ENCODE assay signal across 8 cellular contexts in the genomic region with DNA sequence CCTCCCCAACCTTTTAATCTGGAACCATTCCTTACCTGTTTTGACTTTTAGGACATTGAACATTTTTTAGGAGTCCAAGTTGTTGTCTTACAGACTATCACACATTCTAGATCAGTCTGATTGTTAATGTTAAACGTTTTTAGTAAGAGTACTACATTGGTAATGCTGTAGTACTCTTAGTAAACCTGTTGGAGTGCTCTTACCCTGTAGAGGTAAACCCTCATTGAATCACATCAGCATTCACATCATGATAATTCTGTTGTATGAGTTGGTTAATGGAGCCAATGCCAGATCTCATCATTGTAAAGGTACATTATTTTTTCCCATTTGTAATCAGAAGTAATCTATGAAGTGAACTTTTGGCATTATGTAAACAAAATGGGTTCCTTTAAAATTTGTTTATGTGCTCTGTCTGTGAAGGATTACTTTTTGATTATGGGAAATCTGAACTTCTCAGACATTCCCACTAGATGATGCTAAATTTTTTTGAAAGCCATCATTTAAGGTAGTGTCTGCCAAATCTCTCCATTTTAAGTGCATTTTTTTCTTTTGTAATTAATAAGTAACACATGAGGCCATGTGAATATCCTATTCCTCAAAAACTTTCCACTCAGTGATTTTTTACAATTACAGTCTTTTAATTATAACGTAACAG.
DNase-seq lines count a peak whose midpoint lies in the region; ATAC-seq and TF ChIP-seq lines count a peak whose summit lies in the region.

No MANE protein-coding gene starts in this region.

- no peak overlapping the region for H3K4me3 Mint-ChIP-seq in stimulated activated memory B cell treated with anti-CD40 and anti-IgM and Interleukin-4, amounts not matched to agents 10 μg/mL and 1 μg/mL and 100 μg/mL, for 72 hours
- no peak overlapping the region for H3K4me3 Mint-ChIP-seq in T-helper 2 cell treated with Interferon-gamma antibody and Interleukin-4, amounts not matched to agents 5 μg/mL and 100 μg/mL, for 36 hours

- no peaks in the 10 kb centered on the region for H4K20me1 ChIP-seq in DND-41 (ENCODE audit: insufficient read depth, low read length)

- H3K9ac ChIP-seq in DND-41 (ENCODE audit: low read depth, low read length): no peak overlapping the region

- no peaks in the 10 kb centered on the region for H3K4me1 Mint-ChIP-seq in stimulated activated memory B cell treated with anti-CD40 and anti-IgM and Interleukin-4, amounts not matched to agents 10 μg/mL and 1 μg/mL and 100 μg/mL, for 72 hours
- peaks cover 13% of the 10 kb centered on the region for H3K4me1 Mint-ChIP-seq in T-helper 2 cell treated with Interferon-gamma antibody and Interleukin-4, amounts not matched to agents 5 μg/mL and 100 μg/mL, for 36 hours (ENCODE audit: low read depth)

- H3K36me3 ChIP-seq in DND-41 (ENCODE audit: insufficient read depth, low read length): peaks cover 27% of the 10 kb centered on the region; the same call in 1 of the 2 replicates

- no peaks in the 10 kb centered on the region for H3K79me2 ChIP-seq in DND-41 (ENCODE audit: insufficient read depth, low read length)

- no peak overlapping the region for H3K27ac ChIP-seq in DND-41 (ENCODE audit: low read length)

- H3K4me3 ChIP-seq in DND-41 (ENCODE audit: low read depth in 1 of 2, low read length in 2 of 2) (no peak overlapping the region), fibroblast of mammary gland (ENCODE audit: control insufficient read depth, low read depth, low read length) (no peak overlapping the region)

- no peak overlapping the region for H2AFZ ChIP-seq in DND-41 (ENCODE audit: low read depth, low read length)

- H3K9me3 ChIP-seq in DND-41 (ENCODE audit: insufficient read depth, low read length, severe bottlenecking): no peaks in the 10 kb centered on the region

- DNase-seq in DND-41: no peak
- DNase-seq in RPMI8226: peak; percentile 50
- peak; percentile 68 for DNase-seq in fibroblast of mammary gland (ENCODE audit: low read depth)
- DNase-seq in T-helper 2 cell treated with Interferon-gamma antibody and Interleukin-4, amounts not matched to agents 5 μg/mL and 100 μg/mL, for 36 hours (ENCODE audit: low spot score): no peak
- DNase-seq in T1000 (lab: John Stamatoyannopoulos, UW): no peak

- H3K4me2 ChIP-seq in DND-41 (ENCODE audit: insufficient read depth, low read length): no peak overlapping the region

- no peaks in the 10 kb centered on the region for H3K27me3 ChIP-seq in DND-41 (ENCODE audit: insufficient read depth, low read length, poor library complexity)

- ATAC-seq in DND-41 (ENCODE audit: insufficient read depth, low read depth) (peak; percentile 78), GM19452 (IDR thresholded peaks at IDR 0.05; ENCODE audit: unreplicated experiment) (peak; percentile 83), HG03469 (IDR thresholded peaks at IDR 0.05; ENCODE audit: unreplicated experiment) (peak; percentile 78)
- peak; percentile 68 for ATAC-seq in stimulated activated memory B cell treated with anti-CD40 and anti-IgM and Interleukin-4, amounts not matched to agents 10 μg/mL and 1 μg/mL and 100 μg/mL, for 72 hours

- H3K27me3 Mint-ChIP-seq in stimulated activated memory B cell treated with anti-CD40 and anti-IgM and Interleukin-4, amounts not matched to agents 10 μg/mL and 1 μg/mL and 100 μg/mL, for 72 hours: no peaks in the 10 kb centered on the region
- no peaks in the 10 kb centered on the region for H3K27me3 Mint-ChIP-seq in T-helper 2 cell treated with Interferon-gamma antibody and Interleukin-4, amounts not matched to agents 5 μg/mL and 100 μg/mL, for 36 hours (ENCODE audit: low read depth)

- TF ChIP-seq CTCF in DND-41 (IDR thresholded peaks at IDR 0.05; ENCODE audit: borderline replicate concordance, extremely low read depth, low read length, poor library complexity, severe bottlenecking): peak; percentile 52
- peak; percentile 72 for TF ChIP-seq CTCF in fibroblast of mammary gland (conservative IDR thresholded peaks at IDR 0.05; ENCODE audit: control insufficient read depth, insufficient read depth, low read depth, low read length)

- no peak overlapping the region for H3K27ac Mint-ChIP-seq in stimulated activated memory B cell treated with anti-CD40 and anti-IgM and Interleukin-4, amounts not matched to agents 10 μg/mL and 1 μg/mL and 100 μg/mL, for 72 hours
- no peak overlapping the region for H3K27ac Mint-ChIP-seq in T-helper 2 cell treated with Interferon-gamma antibody and Interleukin-4, amounts not matched to agents 5 μg/mL and 100 μg/mL, for 36 hours

- peaks cover 51% of the 10 kb centered on the region for H3K36me3 Mint-ChIP-seq in stimulated activated memory B cell treated with anti-CD40 and anti-IgM and Interleukin-4, amounts not matched to agents 10 μg/mL and 1 μg/mL and 100 μg/mL, for 72 hours
- H3K36me3 Mint-ChIP-seq in T-helper 2 cell treated with Interferon-gamma antibody and Interleukin-4, amounts not matched to agents 5 μg/mL and 100 μg/mL, for 36 hours (ENCODE audit: low read depth): peaks cover 15% of the 10 kb centered on the region

- H3K4me1 ChIP-seq in DND-41 (ENCODE audit: insufficient read depth, low read length): no peaks in the 10 kb centered on the region

- no peaks in the 10 kb centered on the region for H3K9me3 Mint-ChIP-seq in stimulated activated memory B cell treated with anti-CD40 and anti-IgM and Interleukin-4, amounts not matched to agents 10 μg/mL and 1 μg/mL and 100 μg/mL, for 72 hours
- H3K9me3 Mint-ChIP-seq in T-helper 2 cell treated with Interferon-gamma antibody and Interleukin-4, amounts not matched to agents 5 μg/mL and 100 μg/mL, for 36 hours: no peaks in the 10 kb centered on the region

Comparison
In these comparisons a context has a peak if more than half of its experiments do, and no peak if none do; other contexts are left out.
1. DNase-seq: peak in RPMI8226 (single experiment) and fibroblast of mammary gland (single experiment); none in DND-41 (single experiment), T-helper 2 cell treated with Interferon-gamma antibody and Interleukin-4, amounts not matched to agents 5 μg/mL and 100 μg/mL, for 36 hours (single experiment) and T1000 (single experiment).
2. Peak in every context shown above with its lines, with median percentiles within 50 percentile points of each other: ATAC-seq.